1 cellular context compared by ENCODE assay signal in the genomic region with DNA sequence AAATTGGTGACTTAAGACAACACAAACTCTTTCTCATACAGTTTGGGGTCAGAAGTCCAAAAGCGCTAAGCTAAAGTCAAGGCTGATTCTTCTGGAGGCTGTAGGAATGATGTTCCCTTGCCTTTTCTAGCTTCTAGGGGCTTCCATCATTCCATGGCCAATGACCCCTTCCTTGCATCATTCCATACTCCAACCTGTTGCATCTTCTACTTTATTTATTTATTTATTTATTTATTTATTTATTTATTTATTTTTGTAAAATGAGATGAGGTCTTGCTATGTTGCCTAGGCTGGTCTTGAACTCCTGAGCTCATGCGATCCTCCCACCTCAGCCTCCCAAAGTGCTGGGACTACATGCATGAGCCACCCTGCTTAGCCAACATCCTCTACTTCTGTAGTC.
TF ChIP-seq lines count a peak whose summit lies in the region.

No MANE protein-coding gene starts in this region.

TF ChIP-seq in HEK293, 187 proteins besides CTCF, POLR2A, EP300 and RAD21 (continued from another document):
- TF ChIP-seq ZNF266 (tag by site-specific recombination; IDR thresholded peaks at IDR 0.05; ENCODE audit: low read depth), result 0 out of 2 replicates have a peak, but pooled peaks have one; percentile 9
- peak; percentile 63; the same call in 1 of the 2 replicates for TF ChIP-seq ZBTB11 (tag by site-specific recombination; conservative IDR thresholded peaks at IDR 0.05; ENCODE audit: low read depth)
- TF ChIP-seq ZNF555 (tag by site-specific recombination; conservative IDR thresholded peaks at IDR 0.05), result peak; percentile 63
- TF ChIP-seq ZBTB21 (tag by site-specific recombination; IDR thresholded peaks at IDR 0.05), result no peak
- TF ChIP-seq, protein P1, sequence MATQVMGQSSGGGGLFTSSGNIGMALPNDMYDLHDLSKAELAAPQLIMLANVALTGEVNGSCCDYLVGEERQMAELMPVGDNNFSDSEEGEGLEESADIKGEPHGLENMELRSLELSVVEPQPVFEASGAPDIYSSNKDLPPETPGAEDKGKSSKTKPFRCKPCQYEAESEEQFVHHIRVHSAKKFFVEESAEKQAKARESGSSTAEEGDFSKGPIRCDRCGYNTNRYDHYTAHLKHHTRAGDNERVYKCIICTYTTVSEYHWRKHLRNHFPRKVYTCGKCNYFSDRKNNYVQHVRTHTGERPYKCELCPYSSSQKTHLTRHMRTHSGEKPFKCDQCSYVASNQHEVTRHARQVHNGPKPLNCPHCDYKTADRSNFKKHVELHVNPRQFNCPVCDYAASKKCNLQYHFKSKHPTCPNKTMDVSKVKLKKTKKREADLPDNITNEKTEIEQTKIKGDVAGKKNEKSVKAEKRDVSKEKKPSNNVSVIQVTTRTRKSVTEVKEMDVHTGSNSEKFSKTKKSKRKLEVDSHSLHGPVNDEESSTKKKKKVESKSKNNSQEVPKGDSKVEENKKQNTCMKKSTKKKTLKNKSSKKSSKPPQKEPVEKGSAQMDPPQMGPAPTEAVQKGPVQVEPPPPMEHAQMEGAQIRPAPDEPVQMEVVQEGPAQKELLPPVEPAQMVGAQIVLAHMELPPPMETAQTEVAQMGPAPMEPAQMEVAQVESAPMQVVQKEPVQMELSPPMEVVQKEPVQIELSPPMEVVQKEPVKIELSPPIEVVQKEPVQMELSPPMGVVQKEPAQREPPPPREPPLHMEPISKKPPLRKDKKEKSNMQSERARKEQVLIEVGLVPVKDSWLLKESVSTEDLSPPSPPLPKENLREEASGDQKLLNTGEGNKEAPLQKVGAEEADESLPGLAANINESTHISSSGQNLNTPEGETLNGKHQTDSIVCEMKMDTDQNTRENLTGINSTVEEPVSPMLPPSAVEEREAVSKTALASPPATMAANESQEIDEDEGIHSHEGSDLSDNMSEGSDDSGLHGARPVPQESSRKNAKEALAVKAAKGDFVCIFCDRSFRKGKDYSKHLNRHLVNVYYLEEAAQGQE (tag by site-specific recombination; IDR thresholded peaks at IDR 0.05), result peak; percentile 54; the same call in 1 of the 2 replicates
- TF ChIP-seq ZBTB8A (tag by site-specific recombination; IDR thresholded peaks at IDR 0.05), result 0 out of 2 replicates have a peak, but pooled peaks have one; percentile 21
- TF ChIP-seq SP3 (tag by site-specific recombination; IDR thresholded peaks at IDR 0.05), result peak; percentile 27; the same call in 1 of the 2 replicates
- TF ChIP-seq ZNF426 (tag by site-specific recombination; IDR thresholded peaks at IDR 0.05), result peak; percentile 68
- peak; percentile 57 for TF ChIP-seq ZNF140 (tag by site-specific recombination; IDR thresholded peaks at IDR 0.05)
